ENCODE assay signal across 1 cellular context in the genomic region with DNA sequence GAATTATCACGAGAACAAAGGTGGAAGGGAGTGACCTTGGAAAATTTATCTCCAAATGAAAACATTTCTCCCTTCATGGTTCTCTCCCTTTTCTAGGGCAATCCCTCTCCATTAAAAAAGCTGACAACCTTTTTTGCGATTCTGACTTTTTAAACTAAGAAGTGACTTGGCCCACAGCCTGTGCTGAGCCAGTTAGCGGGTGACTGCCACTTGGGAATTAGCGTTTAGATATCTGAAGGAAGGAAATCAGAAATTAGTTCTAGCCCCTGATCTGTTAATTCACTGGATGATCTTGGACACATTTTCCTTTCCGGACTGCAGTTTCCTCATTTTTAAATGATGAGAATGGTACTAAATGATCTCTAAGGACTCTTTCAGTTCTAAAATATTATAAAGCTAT.
TF ChIP-seq lines count a peak whose summit lies in the region.

No MANE protein-coding gene starts in this region.

TF ChIP-seq in GM23338, 12 proteins besides CTCF, POLR2A, EP300 and RAD21 (continued from another document):
- TF ChIP-seq, protein P1, sequence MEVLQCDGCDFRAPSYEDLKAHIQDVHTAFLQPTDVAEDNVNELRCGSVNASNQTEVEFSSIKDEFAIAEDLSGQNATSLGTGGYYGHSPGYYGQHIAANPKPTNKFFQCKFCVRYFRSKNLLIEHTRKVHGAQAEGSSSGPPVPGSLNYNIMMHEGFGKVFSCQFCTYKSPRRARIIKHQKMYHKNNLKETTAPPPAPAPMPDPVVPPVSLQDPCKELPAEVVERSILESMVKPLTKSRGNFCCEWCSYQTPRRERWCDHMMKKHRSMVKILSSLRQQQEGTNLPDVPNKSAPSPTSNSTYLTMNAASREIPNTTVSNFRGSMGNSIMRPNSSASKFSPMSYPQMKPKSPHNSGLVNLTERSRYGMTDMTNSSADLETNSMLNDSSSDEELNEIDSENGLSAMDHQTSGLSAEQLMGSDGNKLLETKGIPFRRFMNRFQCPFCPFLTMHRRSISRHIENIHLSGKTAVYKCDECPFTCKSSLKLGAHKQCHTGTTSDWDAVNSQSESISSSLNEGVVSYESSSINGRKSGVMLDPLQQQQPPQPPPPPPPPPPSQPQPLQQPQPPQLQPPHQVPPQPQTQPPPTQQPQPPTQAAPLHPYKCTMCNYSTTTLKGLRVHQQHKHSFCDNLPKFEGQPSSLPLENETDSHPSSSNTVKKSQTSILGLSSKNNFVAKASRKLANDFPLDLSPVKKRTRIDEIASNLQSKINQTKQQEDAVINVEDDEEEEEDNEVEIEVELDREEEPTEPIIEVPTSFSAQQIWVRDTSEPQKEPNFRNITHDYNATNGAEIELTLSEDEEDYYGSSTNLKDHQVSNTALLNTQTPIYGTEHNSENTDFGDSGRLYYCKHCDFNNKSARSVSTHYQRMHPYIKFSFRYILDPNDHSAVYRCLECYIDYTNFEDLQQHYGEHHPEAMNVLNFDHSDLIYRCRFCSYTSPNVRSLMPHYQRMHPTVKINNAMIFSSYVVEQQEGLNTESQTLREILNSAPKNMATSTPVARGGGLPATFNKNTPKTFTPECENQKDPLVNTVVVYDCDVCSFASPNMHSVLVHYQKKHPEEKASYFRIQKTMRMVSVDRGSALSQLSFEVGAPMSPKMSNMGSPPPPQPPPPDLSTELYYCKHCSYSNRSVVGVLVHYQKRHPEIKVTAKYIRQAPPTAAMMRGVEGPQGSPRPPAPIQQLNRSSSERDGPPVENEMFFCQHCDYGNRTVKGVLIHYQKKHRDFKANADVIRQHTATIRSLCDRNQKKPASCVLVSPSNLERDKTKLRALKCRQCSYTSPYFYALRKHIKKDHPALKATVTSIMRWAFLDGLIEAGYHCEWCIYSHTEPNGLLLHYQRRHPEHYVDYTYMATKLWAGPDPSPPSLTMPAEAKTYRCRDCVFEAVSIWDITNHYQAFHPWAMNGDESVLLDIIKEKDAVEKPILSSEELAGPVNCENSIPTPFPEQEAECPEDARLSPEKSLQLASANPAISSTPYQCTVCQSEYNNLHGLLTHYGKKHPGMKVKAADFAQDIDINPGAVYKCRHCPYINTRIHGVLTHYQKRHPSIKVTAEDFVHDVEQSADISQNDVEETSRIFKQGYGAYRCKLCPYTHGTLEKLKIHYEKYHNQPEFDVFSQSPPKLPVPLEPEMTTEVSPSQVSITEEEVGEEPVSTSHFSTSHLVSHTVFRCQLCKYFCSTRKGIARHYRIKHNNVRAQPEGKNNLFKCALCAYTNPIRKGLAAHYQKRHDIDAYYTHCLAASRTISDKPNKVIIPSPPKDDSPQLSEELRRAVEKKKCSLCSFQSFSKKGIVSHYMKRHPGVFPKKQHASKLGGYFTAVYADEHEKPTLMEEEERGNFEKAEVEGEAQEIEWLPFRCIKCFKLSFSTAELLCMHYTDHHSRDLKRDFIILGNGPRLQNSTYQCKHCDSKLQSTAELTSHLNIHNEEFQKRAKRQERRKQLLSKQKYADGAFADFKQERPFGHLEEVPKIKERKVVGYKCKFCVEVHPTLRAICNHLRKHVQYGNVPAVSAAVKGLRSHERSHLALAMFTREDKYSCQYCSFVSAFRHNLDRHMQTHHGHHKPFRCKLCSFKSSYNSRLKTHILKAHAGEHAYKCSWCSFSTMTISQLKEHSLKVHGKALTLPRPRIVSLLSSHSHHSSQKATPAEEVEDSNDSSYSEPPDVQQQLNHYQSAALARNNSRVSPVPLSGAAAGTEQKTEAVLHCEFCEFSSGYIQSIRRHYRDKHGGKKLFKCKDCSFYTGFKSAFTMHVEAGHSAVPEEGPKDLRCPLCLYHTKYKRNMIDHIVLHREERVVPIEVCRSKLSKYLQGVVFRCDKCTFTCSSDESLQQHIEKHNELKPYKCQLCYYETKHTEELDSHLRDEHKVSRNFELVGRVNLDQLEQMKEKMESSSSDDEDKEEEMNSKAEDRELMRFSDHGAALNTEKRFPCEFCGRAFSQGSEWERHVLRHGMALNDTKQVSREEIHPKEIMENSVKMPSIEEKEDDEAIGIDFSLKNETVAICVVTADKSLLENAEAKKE (CRISPR knock-in tag; IDR thresholded peaks at IDR 0.05): no peak
- TF ChIP-seq NANOG (IDR thresholded peaks at IDR 0.05; ENCODE audit: borderline replicate concordance) (no peak), CREB1 (CRISPR knock-in tag; IDR thresholded peaks at IDR 0.05; ENCODE audit: low read depth) (no peak)
